ENCODE assay signal across 26 cellular contexts in genomic region chr4:44553143-44553542, GRCh38.
"Had no signal": no experiment of that assay in that cellular context is flagged by ENCODE, and none has a peak within 500 bp of the region (broad histone marks: within the 10 kb centered on the region; RNA-seq: fewer than 3 reads in every experiment).

No MANE protein-coding gene starts in this region.

- H3K27me3 Mint-ChIP-seq: activated CD4-positive, alpha-beta T cell treated with anti-CD3 and anti-CD28 coated beads for 36 hours; activated CD4-positive, alpha-beta T cell treated with anti-CD3 and anti-CD28 coated beads, Interleukin-2, amount 10 ng/mL, durations not matched to agents 7 days and 5 days; activated naive CD4-positive, alpha-beta T cell treated with anti-CD3 and anti-CD28 coated beads, Interleukin-2, amount 10 ng/mL, durations not matched to agents 7 days and 5 days; activated naive CD8-positive, alpha-beta T cell treated with anti-CD3 and anti-CD28 coated beads, Interleukin-2, amount 50 U/mL, for 24 hours; brain had no signal

- H3K9me3 Mint-ChIP-seq: activated CD4-positive, alpha-beta T cell treated with anti-CD3 and anti-CD28 coated beads, Interleukin-2, amount 10 ng/mL, durations not matched to agents 7 days and 5 days; activated naive CD4-positive, alpha-beta T cell treated with anti-CD3 and anti-CD28 coated beads, Interleukin-2, amount 10 ng/mL, durations not matched to agents 7 days and 5 days; activated naive CD8-positive, alpha-beta T cell treated with anti-CD3 and anti-CD28 coated beads, Interleukin-2, amount 50 U/mL, for 24 hours; activated T-cell treated with anti-CD3 and anti-CD28 coated beads, Interleukin-2, amount 50 U/mL, for 24 hours; brain had no signal

- H3K9me3 ChIP-seq: Peyer's patch, SJCRH30 had no signal

- ATAC-seq: activated CD4-positive, alpha-beta T cell treated with anti-CD3 and anti-CD28 coated beads for 36 hours; activated CD8-positive, alpha-beta T cell treated with anti-CD3 and anti-CD28 coated beads, Interleukin-2, amount 10 ng/mL, durations not matched to agents 7 days and 5 days; activated naive CD8-positive, alpha-beta T cell treated with anti-CD3 and anti-CD28 coated beads, Interleukin-2, amount 50 U/mL, for 24 hours had no signal

- H3K4me3 ChIP-seq: Peyer's patch, SJCRH30, SK-N-MC had no signal

- H3K27ac Mint-ChIP-seq: activated CD4-positive, alpha-beta T cell treated with anti-CD3 and anti-CD28 coated beads for 36 hours; activated CD4-positive, alpha-beta T cell treated with anti-CD3 and anti-CD28 coated beads, Interleukin-2, amount 10 ng/mL, durations not matched to agents 7 days and 5 days; activated CD8-positive, alpha-beta T cell treated with anti-CD3 and anti-CD28 coated beads, Interleukin-2, amount 10 ng/mL, durations not matched to agents 7 days and 5 days; activated naive CD4-positive, alpha-beta T cell treated with anti-CD3 and anti-CD28 coated beads, Interleukin-2, amount 10 ng/mL, durations not matched to agents 7 days and 5 days; activated naive CD8-positive, alpha-beta T cell; activated naive CD8-positive, alpha-beta T cell treated with anti-CD3 and anti-CD28 coated beads, Interleukin-2, amount 50 U/mL, for 24 hours; activated T-cell treated with anti-CD3 and anti-CD28 coated beads, Interleukin-2, amount 50 U/mL, for 24 hours; brain had no signal

- H3K27me3 ChIP-seq: Peyer's patch, SJCRH30 had no signal

- H3K4me1 Mint-ChIP-seq: activated CD4-positive, alpha-beta T cell treated with anti-CD3 and anti-CD28 coated beads for 36 hours; activated CD4-positive, alpha-beta T cell treated with anti-CD3 and anti-CD28 coated beads, Interleukin-2, amount 10 ng/mL, durations not matched to agents 7 days and 5 days; activated naive CD4-positive, alpha-beta T cell treated with anti-CD3 and anti-CD28 coated beads, Interleukin-2, amount 10 ng/mL, durations not matched to agents 7 days and 5 days; activated naive CD8-positive, alpha-beta T cell treated with anti-CD3 and anti-CD28 coated beads, Interleukin-2, amount 50 U/mL, for 24 hours had no signal

- H3K36me3 Mint-ChIP-seq: activated naive CD4-positive, alpha-beta T cell treated with anti-CD3 and anti-CD28 coated beads, Interleukin-2, amount 10 ng/mL, durations not matched to agents 7 days and 5 days; activated naive CD8-positive, alpha-beta T cell; brain had no signal

- H3K4me1 ChIP-seq: Peyer's patch, SJCRH30 had no signal

- H3K4me3 Mint-ChIP-seq: activated CD4-positive, alpha-beta T cell treated with anti-CD3 and anti-CD28 coated beads for 36 hours; activated CD4-positive, alpha-beta T cell treated with anti-CD3 and anti-CD28 coated beads, Interleukin-2, amount 10 ng/mL, durations not matched to agents 7 days and 5 days; activated CD8-positive, alpha-beta T cell treated with anti-CD3 and anti-CD28 coated beads, Interleukin-2, amount 10 ng/mL, durations not matched to agents 7 days and 5 days; activated naive CD4-positive, alpha-beta T cell treated with anti-CD3 and anti-CD28 coated beads, Interleukin-2, amount 10 ng/mL, durations not matched to agents 7 days and 5 days; activated naive CD8-positive, alpha-beta T cell; activated naive CD8-positive, alpha-beta T cell treated with anti-CD3 and anti-CD28 coated beads, Interleukin-2, amount 50 U/mL, for 24 hours; activated T-cell treated with anti-CD3 and anti-CD28 coated beads, Interleukin-2, amount 50 U/mL, for 24 hours; brain had no signal

- H3K36me3 ChIP-seq: Peyer's patch, SJCRH30 had no signal

- DNase-seq: activated CD4-positive, alpha-beta T cell treated with anti-CD3 and anti-CD28 coated beads for 36 hours; activated CD4-positive, alpha-beta T cell treated with anti-CD3 and anti-CD28 coated beads, Interleukin-2, amount 10 ng/mL, durations not matched to agents 7 days and 5 days; activated CD4-positive, alpha-beta T cell treated with anti-CD3 and anti-CD28 coated beads, Interleukin-2, amount 50 U/mL, for 48 hours; activated CD8-positive, alpha-beta T cell treated with anti-CD3 and anti-CD28 coated beads, Interleukin-2, amount 10 ng/mL, durations not matched to agents 7 days and 5 days; activated gamma-delta T cell treated with Interleukin-2 at 50 U/mL for 16 hours; activated naive CD4-positive, alpha-beta T cell treated with anti-CD3 and anti-CD28 coated beads, Interleukin-2, amount 10 ng/mL, durations not matched to agents 7 days and 5 days; activated naive CD8-positive, alpha-beta T cell treated with anti-CD3 and anti-CD28 coated beads, Interleukin-2, amount 50 U/mL, for 24 hours; activated T-cell treated with anti-CD3 and anti-CD28 coated beads, Interleukin-2, amount 50 U/mL, for 24 hours; anterior cingulate cortex; central memory CD4-positive, alpha-beta T cell; Karpas-422; KBM-7; NCI-H1105 treated with DMSO at 0.1 percent for 48 hours; NCI-H1436; NCI-H1694; NCI-H1930; NCI-H2081 treated with DMSO at 0.1 percent for 48 hours; NCI-H345; NCI-H524 treated with DMSO at 0.1 percent for 48 hours; Peyer's patch; SHP77; SJCRH30; T1000 had no signal

- H3K27ac ChIP-seq: Peyer's patch, SJCRH30, SK-N-MC had no signal
